Comparison of ENCODE assay signal across 9 cellular contexts in the genomic region with DNA sequence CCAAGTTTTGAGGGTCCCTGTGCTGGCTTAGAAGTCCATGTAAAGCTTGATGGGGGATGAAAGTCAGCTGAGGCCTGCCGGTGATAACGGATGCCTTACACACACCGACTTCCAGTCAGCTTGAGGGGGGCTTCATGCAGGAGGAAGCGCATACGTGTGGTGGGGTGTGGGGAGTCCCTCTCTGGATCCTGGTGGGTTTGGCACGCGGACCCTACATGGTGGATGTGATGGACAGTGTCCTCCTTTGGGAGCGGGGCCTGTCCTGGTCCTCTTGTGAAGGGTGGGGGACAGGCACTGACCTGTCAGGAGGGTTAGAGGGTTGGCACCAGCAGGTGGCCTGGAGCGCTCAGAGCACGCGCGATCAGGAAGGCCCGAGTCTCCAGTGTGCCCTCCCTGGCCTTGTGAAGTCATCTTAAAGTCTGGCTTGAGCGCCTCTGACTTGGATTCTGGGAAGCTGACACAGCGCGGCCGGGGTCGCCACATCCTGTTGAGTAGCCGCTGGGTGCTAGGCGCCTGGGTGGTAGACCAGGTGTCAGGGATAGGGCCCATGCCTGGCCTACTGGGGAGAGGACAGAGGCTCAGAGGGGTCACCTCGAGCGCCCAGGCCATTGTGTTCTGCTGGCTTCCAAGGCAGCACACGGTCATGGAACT. TPM values are rescaled to one million over a fixed set of nuclear protein-coding genes. Genes with fewer than 3 reads are reported as not detected.
A peak's percentile ranks its signal among the peaks of the same experiment; 100 is the strongest.
DNase-seq lines count a peak whose midpoint lies in the region; ATAC-seq and TF ChIP-seq lines count a peak whose summit lies in the region.
"Had no signal": no experiment of that assay in that cellular context is flagged by ENCODE, and none has a peak within 500 bp of the region (broad histone marks: within the 10 kb centered on the region; RNA-seq: fewer than 3 reads in every experiment).

No MANE protein-coding gene starts in this region.

- no peak for TF ChIP-seq CTCF in glutamatergic neuron (IDR thresholded peaks at IDR 0.05; ENCODE audit: partially characterized antibody, unreplicated experiment)

- H3K27me3 Mint-ChIP-seq in activated CD8-positive, alpha-beta memory T cell treated with anti-CD3 and anti-CD28 coated beads, Interleukin-2, amount 10 ng/mL, durations not matched to agents 7 days and 5 days, result no peaks in the 10 kb centered on the region
- H3K27me3 Mint-ChIP-seq in activated CD4-positive, alpha-beta memory T cell treated with anti-CD3 and anti-CD28 coated beads, Interleukin-2, amount 10 ng/mL, durations not matched to agents 7 days and 5 days, result no peaks in the 10 kb centered on the region
- H3K27me3 Mint-ChIP-seq in glutamatergic neuron (ENCODE audit: unreplicated experiment), result peaks cover 9% of the 10 kb centered on the region

- no peak for ATAC-seq in activated CD8-positive, alpha-beta memory T cell treated with anti-CD3 and anti-CD28 coated beads, Interleukin-2, amount 10 ng/mL, durations not matched to agents 7 days and 5 days
- ATAC-seq in HG02852 (IDR thresholded peaks at IDR 0.05; ENCODE audit: unreplicated experiment), result no peak
- ATAC-seq: pancreas had no signal

- no peaks in the 10 kb centered on the region for H3K9me3 Mint-ChIP-seq in activated CD8-positive, alpha-beta memory T cell treated with anti-CD3 and anti-CD28 coated beads, Interleukin-2, amount 10 ng/mL, durations not matched to agents 7 days and 5 days (ENCODE audit: low read depth)
- H3K9me3 Mint-ChIP-seq in activated CD4-positive, alpha-beta memory T cell treated with anti-CD3 and anti-CD28 coated beads, Interleukin-2, amount 10 ng/mL, durations not matched to agents 7 days and 5 days, result no peaks in the 10 kb centered on the region
- peaks cover 16% of the 10 kb centered on the region for H3K9me3 Mint-ChIP-seq in glutamatergic neuron (ENCODE audit: unreplicated experiment)

- peak overlapping the region; percentile 81 for H3K27ac Mint-ChIP-seq in activated CD8-positive, alpha-beta memory T cell treated with anti-CD3 and anti-CD28 coated beads, Interleukin-2, amount 10 ng/mL, durations not matched to agents 7 days and 5 days
- peak overlapping the region; percentile 96 for H3K27ac Mint-ChIP-seq in activated CD4-positive, alpha-beta memory T cell treated with anti-CD3 and anti-CD28 coated beads, Interleukin-2, amount 10 ng/mL, durations not matched to agents 7 days and 5 days
- H3K27ac Mint-ChIP-seq in glutamatergic neuron (ENCODE audit: unreplicated experiment), result peak overlapping the region; percentile 86

- peaks cover 15% of the 10 kb centered on the region for H3K36me3 Mint-ChIP-seq in activated CD8-positive, alpha-beta memory T cell treated with anti-CD3 and anti-CD28 coated beads, Interleukin-2, amount 10 ng/mL, durations not matched to agents 7 days and 5 days
- peaks cover 30% of the 10 kb centered on the region for H3K36me3 Mint-ChIP-seq in activated CD4-positive, alpha-beta memory T cell treated with anti-CD3 and anti-CD28 coated beads, Interleukin-2, amount 10 ng/mL, durations not matched to agents 7 days and 5 days (ENCODE audit: low read depth)
- H3K36me3 Mint-ChIP-seq in glutamatergic neuron (ENCODE audit: unreplicated experiment), result no peaks in the 10 kb centered on the region

- CTCF ChIA-PET in activated CD8-positive, alpha-beta memory T cell treated with anti-CD3 and anti-CD28 coated beads, Interleukin-2, amount 10 ng/mL, durations not matched to agents 7 days and 5 days (lab: Charles Lee), result interaction anchor here (0.9 to 2.4 kb wide), 3 partner anchors 40 to 409 kb away, joined by 3 to 12 read pairs (median 3); no protein-coding TSS in a partner anchor
- CTCF ChIA-PET in activated CD4-positive, alpha-beta memory T cell treated with anti-CD3 and anti-CD28 coated beads, Interleukin-2, amount 10 ng/mL, durations not matched to agents 7 days and 5 days (lab: Charles Lee), result no interaction called here

- H3K4me3 Mint-ChIP-seq in activated CD8-positive, alpha-beta memory T cell treated with anti-CD3 and anti-CD28 coated beads, Interleukin-2, amount 10 ng/mL, durations not matched to agents 7 days and 5 days, result peak overlapping the region; percentile 88
- peak overlapping the region; percentile 92 for H3K4me3 Mint-ChIP-seq in activated CD4-positive, alpha-beta memory T cell treated with anti-CD3 and anti-CD28 coated beads, Interleukin-2, amount 10 ng/mL, durations not matched to agents 7 days and 5 days
- H3K4me3 Mint-ChIP-seq in glutamatergic neuron (ENCODE audit: unreplicated experiment), result peak overlapping the region; percentile 96

- POLR2A ChIA-PET in activated CD4-positive, alpha-beta memory T cell treated with anti-CD3 and anti-CD28 coated beads, Interleukin-2, amount 10 ng/mL, durations not matched to agents 7 days and 5 days (lab: Charles Lee), result interaction anchor here (0.6 to 1.7 kb wide), 8 partner anchors 9 to 445 kb away, joined by 3 to 10 read pairs (median 4); a partner anchor contains a TSS

- H3K27ac ChIP-seq in substantia nigra (ENCODE audit: low read depth, low read length, poor library complexity, severe bottlenecking), result peak overlapping the region; percentile 93

- peaks cover 64% of the 10 kb centered on the region for H3K4me1 Mint-ChIP-seq in activated CD8-positive, alpha-beta memory T cell treated with anti-CD3 and anti-CD28 coated beads, Interleukin-2, amount 10 ng/mL, durations not matched to agents 7 days and 5 days
- H3K4me1 Mint-ChIP-seq in activated CD4-positive, alpha-beta memory T cell treated with anti-CD3 and anti-CD28 coated beads, Interleukin-2, amount 10 ng/mL, durations not matched to agents 7 days and 5 days, result peaks cover 63% of the 10 kb centered on the region
- peaks cover 35% of the 10 kb centered on the region for H3K4me1 Mint-ChIP-seq in glutamatergic neuron (ENCODE audit: low read depth, unreplicated experiment)

- peak; percentile 63 for DNase-seq in activated CD8-positive, alpha-beta memory T cell treated with anti-CD3 and anti-CD28 coated beads, Interleukin-2, amount 10 ng/mL, durations not matched to agents 7 days and 5 days
- DNase-seq in activated CD8-positive, alpha-beta memory T cell treated with anti-CD3 and anti-CD28 coated beads for 24 hours, result no peak
- DNase-seq in activated CD4-positive, alpha-beta memory T cell treated with anti-CD3 and anti-CD28 coated beads, Interleukin-2, amount 10 ng/mL, durations not matched to agents 7 days and 5 days, result peak; percentile 41
- no peak for DNase-seq in glutamatergic neuron
- DNase-seq in substantia nigra (lab: John Stamatoyannopoulos, UW), result no peak
- no peak for DNase-seq in AG08396 (ENCODE audit: low spot score)
- DNase-seq in SW480 (ENCODE audit: low spot score), result no peak

RNA-seq across cellular contexts. Expression of a gene that starts 2.9 kb away (rescaled TPM):
- total RNA-seq in activated CD8-positive, alpha-beta memory T cell treated with anti-CD3 and anti-CD28 coated beads, Interleukin-2, amount 10 ng/mL, durations not matched to agents 7 days and 5 days, result 100 to 1,000 TPM; 275 to 283 TPM
- 100 to 1,000 TPM; 194 to 218 TPM for total RNA-seq in activated CD4-positive, alpha-beta memory T cell treated with anti-CD3 and anti-CD28 coated beads, Interleukin-2, amount 10 ng/mL, durations not matched to agents 7 days and 5 days
- 135 TPM for total RNA-seq in glutamatergic neuron (ENCODE audit: unreplicated experiment)

RNA-seq across cellular contexts. Expression of a gene that starts 8.9 kb away (rescaled TPM):
- 10 to 100 TPM; 19.3 to 20.4 TPM for total RNA-seq in activated CD8-positive, alpha-beta memory T cell treated with anti-CD3 and anti-CD28 coated beads, Interleukin-2, amount 10 ng/mL, durations not matched to agents 7 days and 5 days
- total RNA-seq in activated CD4-positive, alpha-beta memory T cell treated with anti-CD3 and anti-CD28 coated beads, Interleukin-2, amount 10 ng/mL, durations not matched to agents 7 days and 5 days, result 10 to 100 TPM; 13.2 to 13.8 TPM
- 17.9 TPM for total RNA-seq in glutamatergic neuron (ENCODE audit: unreplicated experiment)

RNA-seq across cellular contexts. Expression of a gene that starts 26.6 kb away (rescaled TPM):
- 100 to 1,000 TPM; 124 to 135 TPM for total RNA-seq in activated CD8-positive, alpha-beta memory T cell treated with anti-CD3 and anti-CD28 coated beads, Interleukin-2, amount 10 ng/mL, durations not matched to agents 7 days and 5 days
- total RNA-seq in activated CD4-positive, alpha-beta memory T cell treated with anti-CD3 and anti-CD28 coated beads, Interleukin-2, amount 10 ng/mL, durations not matched to agents 7 days and 5 days, result 100 to 1,000 TPM; 107 to 109 TPM
- total RNA-seq in glutamatergic neuron (ENCODE audit: unreplicated experiment), result 123 TPM

RNA-seq across cellular contexts. Expression of a gene that starts 27.9 kb away (rescaled TPM):
- 1,000 to 10,000 TPM; 1,331 to 1,537 TPM for total RNA-seq in activated CD8-positive, alpha-beta memory T cell treated with anti-CD3 and anti-CD28 coated beads, Interleukin-2, amount 10 ng/mL, durations not matched to agents 7 days and 5 days
- 1,000 to 10,000 TPM; 1,378 to 1,409 TPM for total RNA-seq in activated CD4-positive, alpha-beta memory T cell treated with anti-CD3 and anti-CD28 coated beads, Interleukin-2, amount 10 ng/mL, durations not matched to agents 7 days and 5 days
- 603 TPM for total RNA-seq in glutamatergic neuron (ENCODE audit: unreplicated experiment)

RNA-seq across cellular contexts. Expression of a gene that starts 39.7 kb away (rescaled TPM):
- under 1 TPM; 0.03 to 0.12 TPM for total RNA-seq in activated CD8-positive, alpha-beta memory T cell treated with anti-CD3 and anti-CD28 coated beads, Interleukin-2, amount 10 ng/mL, durations not matched to agents 7 days and 5 days
- total RNA-seq in activated CD4-positive, alpha-beta memory T cell treated with anti-CD3 and anti-CD28 coated beads, Interleukin-2, amount 10 ng/mL, durations not matched to agents 7 days and 5 days, result under 1 TPM in 1 of 2 experiments, not detected in 1; 0.03 TPM
- 371 TPM for total RNA-seq in glutamatergic neuron (ENCODE audit: unreplicated experiment)

Comparison
In these comparisons a context has a peak if more than half of its experiments do, and no peak if none do; other contexts are left out.
1. DNase-seq: peak in activated CD8-positive, alpha-beta memory T cell treated with anti-CD3 and anti-CD28 coated beads, Interleukin-2, amount 10 ng/mL, durations not matched to agents 7 days and 5 days (single experiment) and activated CD4-positive, alpha-beta memory T cell treated with anti-CD3 and anti-CD28 coated beads, Interleukin-2, amount 10 ng/mL, durations not matched to agents 7 days and 5 days (single experiment); none in activated CD8-positive, alpha-beta memory T cell treated with anti-CD3 and anti-CD28 coated beads for 24 hours (single experiment), glutamatergic neuron (single experiment), substantia nigra (0 of 49), AG08396 (single experiment) and SW480 (single experiment).
2. Peak in every context shown above with its lines, with median percentiles within 50 percentile points of each other: H3K27ac Mint-ChIP-seq and H3K4me3 Mint-ChIP-seq.